8 cellular contexts compared by ENCODE assay signal in genomic region chr2:74334931-74335333, GRCh38.
DNase-seq lines count a peak whose midpoint lies in the region; ATAC-seq lines count a peak whose summit lies in the region.

No MANE protein-coding gene starts in this region.

- peak; percentile 52 for ATAC-seq in central memory CD8-positive, alpha-beta T cell (replicated peaks; ENCODE audit: extremely low read depth, poor library complexity, severe bottlenecking)
- no peak for ATAC-seq in HG03095 (IDR thresholded peaks at IDR 0.05; ENCODE audit: unreplicated experiment)

- H3K27me3 Mint-ChIP-seq in central memory CD8-positive, alpha-beta T cell: no peaks in the 10 kb centered on the region

- H3K4me1 Mint-ChIP-seq in central memory CD8-positive, alpha-beta T cell: no peaks in the 10 kb centered on the region

- H3K9me3 Mint-ChIP-seq in central memory CD8-positive, alpha-beta T cell: no peaks in the 10 kb centered on the region

- no peak overlapping the region for H3K4me3 Mint-ChIP-seq in central memory CD8-positive, alpha-beta T cell

- no peaks in the 10 kb centered on the region for H3K36me3 Mint-ChIP-seq in central memory CD8-positive, alpha-beta T cell (ENCODE audit: insufficient read depth)

- peak; percentile 87 for DNase-seq in AG08395 (ENCODE audit: low spot score)
- peak; percentile 38 for DNase-seq in GM19240 (ENCODE audit: insufficient read length, low spot score)
- peak; percentile 78 for DNase-seq in NCI-H2171 treated with DMSO at 0.1 percent for 48 hours (lab: John Stamatoyannopoulos, UW)
- DNase-seq in activated CD4-positive, CD25-positive, alpha-beta regulatory T cell treated with anti-CD3 and anti-CD28 coated beads, Interleukin-2, amount 50 U/mL, for 72 hours: peak; percentile 78
- peak; percentile 52 to 67 for DNase-seq in central memory CD8-positive, alpha-beta T cell (ENCODE audit: low spot score in 2 of 2)
- peak; percentile 75 for DNase-seq in kidney tubule cell (ENCODE audit: low spot score)
- peak; percentile 61 for DNase-seq in stimulated activated CD4-positive, alpha-beta T cell treated with anti-CD3 and anti-CD28 coated beads, Interleukin-2, amount 100 ng/mL, for 4 hours (ENCODE audit: low read depth)

- no peak overlapping the region for H3K27ac Mint-ChIP-seq in central memory CD8-positive, alpha-beta T cell (ENCODE audit: low read depth)
